Comparison of ENCODE assay signal across 39 cellular contexts in the genomic region with DNA sequence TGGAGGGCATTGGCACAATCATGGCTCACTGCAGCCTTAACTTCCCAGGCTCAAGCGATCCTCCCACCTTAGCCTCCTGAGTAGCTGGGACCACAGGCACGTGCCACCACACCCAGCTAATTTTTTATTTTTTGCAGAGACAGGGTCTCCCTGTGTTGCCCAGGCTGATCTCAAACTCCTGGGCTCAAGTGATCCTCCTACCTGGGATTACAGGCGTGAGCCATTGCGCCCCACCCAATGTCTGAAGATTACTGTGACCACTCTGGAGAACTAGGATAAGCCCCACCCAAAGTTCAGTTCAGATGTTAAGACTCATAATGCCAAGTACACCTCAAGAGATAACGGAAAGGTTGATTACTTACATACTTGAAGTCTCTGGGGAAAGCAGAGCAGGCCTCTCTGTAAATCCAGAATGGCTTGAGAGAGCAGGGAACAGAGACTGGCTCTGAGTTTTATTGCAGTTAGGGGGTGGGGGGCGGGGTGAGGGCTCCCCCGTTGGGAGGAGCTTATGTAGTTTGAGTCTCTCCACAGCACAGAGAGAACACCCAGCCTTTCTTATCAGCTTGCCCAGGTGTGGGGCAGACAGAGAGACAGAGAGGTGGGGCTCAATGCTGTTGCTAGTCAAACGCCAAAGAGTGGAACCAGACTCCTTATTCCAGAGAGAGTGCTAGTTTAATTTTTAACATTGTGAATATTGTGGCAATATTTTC. TPM values are rescaled to one million over a fixed set of nuclear protein-coding genes. Genes with fewer than 3 reads are reported as not detected.
DNase-seq lines count a peak whose midpoint lies in the region; ATAC-seq and TF ChIP-seq lines count a peak whose summit lies in the region.
"Had no signal": no experiment of that assay in that cellular context is flagged by ENCODE, and none has a peak within 500 bp of the region (broad histone marks: within the 10 kb centered on the region; RNA-seq: fewer than 3 reads in every experiment).

No MANE protein-coding gene starts in this region.

- H3K9me3 ChIP-seq in Caco-2 (no peaks in the 10 kb centered on the region), lung (ENCODE audit: control insufficient read depth in 2 of 2, insufficient read depth in 1 of 2, low read length in 1 of 2) (no peaks in the 10 kb centered on the region), vagina (no peaks in the 10 kb centered on the region)
- H3K9me3 ChIP-seq: BE2C, heart left ventricle, right atrium auricular region, SJSA1, spleen, tibial artery had no signal

- H3K4me3 ChIP-seq in Caco-2 (ENCODE audit: low read depth, low read length) (0 out of 2 replicates have a peak overlapping the region, but pooled peaks have one; percentile 6), NB4 (ENCODE audit: low read depth, low read length) (peak overlapping the region; percentile 30), fibroblast of villous mesenchyme (ENCODE audit: low read depth, low read length) (no peak overlapping the region), lung (no peak overlapping the region), vagina (no peak overlapping the region)
- H3K4me3 ChIP-seq: GM12878, heart left ventricle, right atrium auricular region, SJSA1, spleen, tibial artery had no signal

- H3K9me3 Mint-ChIP-seq in Caco-2 (ENCODE audit: unreplicated experiment) (no peaks in the 10 kb centered on the region), HFFc6 (no peaks in the 10 kb centered on the region)
- H3K9me3 Mint-ChIP-seq: activated T-helper 2 cell treated with anti-CD3 and anti-CD28 coated beads, Interferon-gamma antibody, Interleukin-2, Interleukin-4, amounts not matched to agents 10 μg/mL and 5 μg/mL and 100 μg/mL, durations not matched to agents 14 hours and 24 hours and 36 hours; CD8-positive, alpha-beta memory T cell; stimulated activated naive CD8-positive, alpha-beta T cell treated with anti-CD3 and anti-CD28 coated beads, Interleukin-15, Interleukin-2, amounts not matched to agents 100 ng/mL and 50 ng/mL, for 24 hours had no signal

- CTCF ChIA-PET in Caco-2 (lab: Charles Lee) = interaction anchor here (1.0 kb wide), 1 partner anchor 419 kb away, joined by 3 read pairs; no protein-coding TSS in a partner anchor

- H3K4me3 Mint-ChIP-seq in Caco-2 (ENCODE audit: unreplicated experiment) = peak overlapping the region; percentile 53
- no peak overlapping the region for H3K4me3 Mint-ChIP-seq in HFFc6
- H3K4me3 Mint-ChIP-seq: CD8-positive, alpha-beta memory T cell; stimulated activated naive CD8-positive, alpha-beta T cell treated with anti-CD3 and anti-CD28 coated beads, Interleukin-15, Interleukin-2, amounts not matched to agents 100 ng/mL and 50 ng/mL, for 24 hours had no signal

- H3K27ac ChIP-seq in lung (ENCODE audit: low read depth in 1 of 2, low read length in 1 of 2) (peak overlapping the region in 1 of 2 donors; percentile 75), vagina (no peak overlapping the region)
- H3K27ac ChIP-seq: brain microvascular endothelial cell, heart left ventricle, KMS-11, right atrium auricular region, SJSA1, spleen, tibial artery had no signal

- BruUV-seq in Caco-2 (replicated peaks; lab: Mats Ljungman, UMichigan) = no TSS peak

- WGBS in lung, 2 donors = 50 to 71% methylated on average over 8 of the region's 8 CpGs

- DNase-seq in Caco-2 (peak; percentile 23 to 51), NB4 (ENCODE audit: low read depth) (peak; percentile 69), fibroblast of villous mesenchyme (ENCODE audit: low read depth) (peak; percentile 16), lung (ENCODE audit: low spot score) (no peak), vagina (ENCODE audit: extremely low spot score in 2 of 2) (no peak), HFFc6 (no peak)
- DNase-seq in effector CD8-positive, alpha-beta T cell (lab: John Stamatoyannopoulos, UW) = no peak
- DNase-seq: activated CD4-positive, alpha-beta T cell treated with anti-CD3 and anti-CD28 coated beads for 48 hours; activated CD8-positive, alpha-beta memory T cell treated with anti-CD3 and anti-CD28 coated beads for 24 hours; activated naive CD4-positive, alpha-beta T cell treated with anti-CD3 and anti-CD28 coated beads, Interleukin-2, amount 50 U/mL, for 16 hours; activated T-cell treated with anti-CD3 and anti-CD28 coated beads for 4 hours; amygdala; BE2C; brain microvascular endothelial cell; CD8-positive, alpha-beta memory T cell; DMS 273 treated with DMSO at 0.1 percent for 48 hours; heart left ventricle; NCI-H146; NCI-H446 treated with DMSO at 0.1 percent for 48 hours; NCI-H82; posterior cingulate gyrus; spleen; stimulated activated CD4-positive, alpha-beta T cell treated with anti-CD3 and anti-CD28 coated beads, Interleukin-2, amount 100 ng/mL, for 24 hours; stimulated activated CD8-positive, alpha-beta memory T cell treated with anti-CD3 and anti-CD28 coated beads, Interleukin-4, amount 100 ng/mL, for 48 hours; T1000; tibial artery had no signal

- H3K36me3 ChIP-seq in Caco-2 (ENCODE audit: control insufficient read depth, insufficient read depth, low read length) = no peaks in the 10 kb centered on the region
- no peaks in the 10 kb centered on the region for H3K36me3 ChIP-seq in lung (ENCODE audit: control insufficient read depth in 2 of 2, insufficient read depth in 2 of 2, low read length in 2 of 2)
- H3K36me3 ChIP-seq in vagina = no peaks in the 10 kb centered on the region
- H3K36me3 ChIP-seq: BE2C, brain microvascular endothelial cell, heart left ventricle, right atrium auricular region, SJSA1, spleen, tibial artery had no signal

- peaks cover 18% of the 10 kb centered on the region for H3K4me1 Mint-ChIP-seq in Caco-2 (ENCODE audit: low read depth, unreplicated experiment)
- H3K4me1 Mint-ChIP-seq in HFFc6 (ENCODE audit: low read depth) = peaks cover 18% of the 10 kb centered on the region
- H3K4me1 Mint-ChIP-seq: CD8-positive, alpha-beta memory T cell had no signal

- no peaks in the 10 kb centered on the region for H3K36me3 Mint-ChIP-seq in Caco-2 (ENCODE audit: insufficient read depth, unreplicated experiment)
- H3K36me3 Mint-ChIP-seq in HFFc6 (ENCODE audit: low read depth) = no peaks in the 10 kb centered on the region

- POLR2A ChIA-PET in Caco-2 (lab: Charles Lee) = interaction anchor here (1.0 kb wide), 1 partner anchor 27 kb away, joined by 8 read pairs; a partner anchor contains a TSS

- H3K27ac Mint-ChIP-seq in Caco-2 (ENCODE audit: unreplicated experiment) = peak overlapping the region; percentile 46
- no peak overlapping the region for H3K27ac Mint-ChIP-seq in HFFc6
- H3K27ac Mint-ChIP-seq: activated T-helper 2 cell treated with anti-CD3 and anti-CD28 coated beads, Interferon-gamma antibody, Interleukin-2, Interleukin-4, amounts not matched to agents 10 μg/mL and 5 μg/mL and 100 μg/mL, durations not matched to agents 14 hours and 24 hours and 36 hours; stimulated activated naive CD8-positive, alpha-beta T cell treated with anti-CD3 and anti-CD28 coated beads, Interleukin-15, Interleukin-2, amounts not matched to agents 100 ng/mL and 50 ng/mL, for 24 hours had no signal

- H3K27me3 ChIP-seq in Caco-2 (replicated peaks; ENCODE audit: control insufficient read depth, insufficient read depth, low read length) (no peaks in the 10 kb centered on the region), lung (ENCODE audit: control insufficient read depth, insufficient read depth) (no peaks in the 10 kb centered on the region), vagina (no peaks in the 10 kb centered on the region)
- H3K27me3 ChIP-seq: BE2C, brain microvascular endothelial cell, right atrium auricular region, SJSA1, tibial artery had no signal

- H3K4me1 ChIP-seq in Caco-2 (peaks cover 26% of the 10 kb centered on the region), lung (ENCODE audit: control insufficient read depth in 2 of 2, insufficient read depth in 2 of 2, low read length in 2 of 2) (no peaks in the 10 kb centered on the region), vagina (no peaks in the 10 kb centered on the region)
- H3K4me1 ChIP-seq: BE2C, right atrium auricular region, spleen, tibial artery had no signal

- intact Hi-C loops in Caco-2 (cut with micrococcal nuclease; ENCODE audit: unreplicated experiment) (loop anchor here (2.0 kb wide), 1 partner anchor 21 kb away; no protein-coding TSS in a partner anchor), vagina (cut with DNase I) (no loop called here)

- TF ChIP-seq CTCF in Caco-2 (IDR thresholded peaks at IDR 0.05; ENCODE audit: insufficient read depth in 1 of 2, low read depth in 1 of 2, low read length in 1 of 2, severe bottlenecking in 1 of 2, unreplicated experiment in 1 of 2) (no peak), NB4 (IDR thresholded peaks at IDR 0.05; ENCODE audit: low read depth, low read length) (no peak), fibroblast of villous mesenchyme (IDR thresholded peaks at IDR 0.05; ENCODE audit: insufficient read depth, low read depth, low read length) (no peak), lung (IDR thresholded peaks at IDR 0.05; ENCODE audit: control extremely low read depth, extremely low read depth) (no peak), vagina (IDR thresholded peaks at IDR 0.05) (no peak), HFFc6 (IDR thresholded peaks at IDR 0.05) (no peak)

- H3K27me3 Mint-ChIP-seq in Caco-2 (ENCODE audit: insufficient read depth, unreplicated experiment) (no peaks in the 10 kb centered on the region), HFFc6 (ENCODE audit: insufficient read depth) (no peaks in the 10 kb centered on the region)

- TF ChIP-seq POLR2A in NB4 (IDR thresholded peaks at IDR 0.05; ENCODE audit: extremely low read depth, insufficient read length) (no peak), vagina (IDR thresholded peaks at IDR 0.05) (no peak)

- ATAC-seq in lung (ENCODE audit: insufficient read depth, low FRiP score) (peak; percentile 44), HG03280 (IDR thresholded peaks at IDR 0.05; ENCODE audit: unreplicated experiment) (no peak)
- ATAC-seq: GM12878, heart left ventricle had no signal

RNA-seq across cellular contexts. Expression of a gene that starts 26.5 kb away (rescaled TPM):
- 3.1 and 3.3 TPM in 2 replicates for total RNA-seq in Caco-2 (2022)
- total RNA-seq in fibroblast of villous mesenchyme = not detected in 2 replicates
- 10 to 100 TPM in 1 of 2 donors, 1 to 10 TPM in 1; 5.6 to 17.0 TPM for total RNA-seq in lung
- polyA plus RNA-seq in lung = 10 to 100 TPM in 1 of 2 donors, 1 to 10 TPM in 1; 4.6 to 34.9 TPM
- total RNA-seq in vagina = not detected
- not detected for total RNA-seq in HFFc6 (2021; fragmentation: NEBNext Ultra II Directional; extraction: Animal tissue kit (Norgen Biotek cat#: 25700))
- total RNA-seq: activated T-helper 2 cell treated with anti-CD3 and anti-CD28 coated beads, Interferon-gamma antibody, Interleukin-2, Interleukin-4, amounts not matched to agents 10 μg/mL and 5 μg/mL and 100 μg/mL, durations not matched to agents 14 hours and 24 hours and 36 hours; CD8-positive, alpha-beta memory T cell; GM12878; HT-29; mesenteric fat pad; myocyte; right atrium auricular region; RPMI7951; SJSA1; spleen had no signal
- polyA plus RNA-seq: CD8-positive, alpha-beta memory T cell; GM12878 had no signal

RNA-seq across cellular contexts. Expression of a gene that starts 28.5 kb away (rescaled TPM):
- total RNA-seq in Caco-2 (2022) = 149 and 161 TPM in 2 replicates
- total RNA-seq in fibroblast of villous mesenchyme = not detected in 2 replicates
- total RNA-seq in lung = 1 to 10 TPM; 4.2 to 5.2 TPM
- 1 to 10 TPM in 1 of 2 donors, under 1 TPM in 1; 0.45 to 1.6 TPM for polyA plus RNA-seq in lung
- 1.7 TPM for total RNA-seq in vagina
- not detected for total RNA-seq in HFFc6 (2021; fragmentation: NEBNext Ultra II Directional; extraction: Animal tissue kit (Norgen Biotek cat#: 25700))
- total RNA-seq: CD8-positive, alpha-beta memory T cell; chondrocyte; GM12878; H4; myocyte; RPMI7951; spleen had no signal
- polyA plus RNA-seq: CD8-positive, alpha-beta memory T cell; GM12878 had no signal

Comparison
In these comparisons a context has a peak if more than half of its experiments do, and no peak if none do; other contexts are left out.
1. DNase-seq: peak in Caco-2 (2 of 2), NB4 (single experiment) and fibroblast of villous mesenchyme (single experiment); none in lung (single experiment), vagina (0 of 2), effector CD8-positive, alpha-beta T cell (single experiment) and HFFc6 (single experiment).
2. H3K4me3 ChIP-seq: peak in Caco-2 (single experiment) and NB4 (single experiment); none in fibroblast of villous mesenchyme (single experiment), lung (single experiment) and vagina (0 of 2).
3. RNA of a gene that starts 28.5 kb away (total RNA-seq): 149 to 161 TPM in Caco-2; 4.2 to 5.2 TPM in lung, 1.7 TPM in vagina (single experiment), not detected in fibroblast of villous mesenchyme and not detected in HFFc6; every median in the first group is over 10 times any median in the second.